Comparison of ENCODE assay signal across 9 cellular contexts in the genomic region with DNA sequence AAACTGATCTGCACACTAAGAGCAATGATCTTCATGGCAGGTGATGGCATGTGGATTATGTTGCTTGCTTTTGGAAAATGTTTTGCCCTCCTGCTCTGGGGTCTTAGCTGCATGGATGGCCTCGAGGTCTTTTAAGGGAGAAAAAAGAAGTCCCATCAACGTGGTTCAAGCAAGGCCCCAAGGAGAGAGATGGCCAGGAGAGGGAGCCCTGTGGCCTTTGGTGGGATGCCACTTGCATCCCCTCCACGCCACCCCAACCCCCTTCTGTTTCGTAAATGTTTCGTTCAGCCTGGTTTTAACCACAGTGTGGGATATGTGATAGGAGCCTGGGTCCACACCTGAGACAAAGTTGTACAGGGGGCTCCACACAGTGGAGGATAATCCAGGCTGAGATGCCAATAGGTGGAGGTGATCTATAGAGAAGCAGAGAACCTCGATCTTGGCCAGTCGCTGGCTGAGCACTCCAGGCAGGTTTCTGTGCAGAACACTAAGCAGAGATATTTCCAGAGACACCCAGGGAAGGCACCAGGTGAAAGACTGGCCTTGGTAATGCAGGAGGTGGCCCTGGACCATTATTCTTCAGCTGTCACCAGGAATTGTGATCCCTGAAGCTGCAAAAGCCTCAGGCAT. TPM values are rescaled to one million over a fixed set of nuclear protein-coding genes. Genes with fewer than 3 reads are reported as not detected.
A peak's percentile ranks its signal among the peaks of the same experiment; 100 is the strongest.
DNase-seq lines count a peak whose midpoint lies in the region; ATAC-seq and TF ChIP-seq lines count a peak whose summit lies in the region.
"Had no signal": no experiment of that assay in that cellular context is flagged by ENCODE, and none has a peak within 500 bp of the region (broad histone marks: within the 10 kb centered on the region; RNA-seq: fewer than 3 reads in every experiment).

No MANE protein-coding gene starts in this region.

- H3K4me3 ChIP-seq in WERI-Rb-1 (ENCODE audit: low read depth, low read length): no peak overlapping the region
- no peak overlapping the region for H3K4me3 ChIP-seq in kidney epithelial cell (ENCODE audit: low read depth, low read length)

- DNase-seq in COLO668 (lab: John Stamatoyannopoulos, UW; ENCODE audit: unreplicated experiment): peak; percentile 39
- peak; percentile 8 for DNase-seq in HK-2 (ENCODE audit: unreplicated experiment)
- DNase-seq in WERI-Rb-1: peak; percentile 86
- DNase-seq in kidney epithelial cell (ENCODE audit: low read depth): no peak
- no peak for DNase-seq in activated naive CD4-positive, alpha-beta T cell treated with Interleukin-2 at 50 U/mL for 16 hours
- DNase-seq in activated T-cell treated with anti-CD3 and anti-CD28 coated beads, Interleukin-2, amount 50 U/mL, for 24 hours: no peak
- no peak for DNase-seq in T-helper 9 cell
- DNase-seq: activated gamma-delta T cell treated with Interleukin-2 at 50 U/mL for 16 hours had no signal

- H3K4me3 Mint-ChIP-seq in activated T-cell treated with anti-CD3 and anti-CD28 coated beads, Interleukin-2, amount 50 U/mL, for 24 hours: no peak overlapping the region

- ATAC-seq in GM21737 (IDR thresholded peaks at IDR 0.05; ENCODE audit: unreplicated experiment): no peak

- H3K36me3 ChIP-seq in WERI-Rb-1 (no peaks in the 10 kb centered on the region), kidney epithelial cell (ENCODE audit: control insufficient read depth, insufficient read depth, low read length) (no peaks in the 10 kb centered on the region)

- peak overlapping the region; percentile 5 for H3K27ac ChIP-seq in WERI-Rb-1

- H3K27ac Mint-ChIP-seq in activated T-cell treated with anti-CD3 and anti-CD28 coated beads, Interleukin-2, amount 50 U/mL, for 24 hours: no peak overlapping the region

- no peaks in the 10 kb centered on the region for H3K4me1 Mint-ChIP-seq in activated T-cell treated with anti-CD3 and anti-CD28 coated beads, Interleukin-2, amount 50 U/mL, for 24 hours (ENCODE audit: low read depth)

- H3K9me3 Mint-ChIP-seq in activated T-cell treated with anti-CD3 and anti-CD28 coated beads, Interleukin-2, amount 50 U/mL, for 24 hours: no peaks in the 10 kb centered on the region

- TF ChIP-seq CTCF in WERI-Rb-1 (IDR thresholded peaks at IDR 0.05; ENCODE audit: low read depth, low read length) (peak; percentile 95), kidney epithelial cell (IDR thresholded peaks at IDR 0.05; ENCODE audit: insufficient read depth, low read length, poor library complexity, severe bottlenecking) (peak; percentile 36)

- H3K36me3 Mint-ChIP-seq in activated T-cell treated with anti-CD3 and anti-CD28 coated beads, Interleukin-2, amount 50 U/mL, for 24 hours (ENCODE audit: low read depth): no peaks in the 10 kb centered on the region

- H3K27me3 ChIP-seq in WERI-Rb-1 (ENCODE audit: insufficient read depth, low read depth, severe bottlenecking) (no peaks in the 10 kb centered on the region), kidney epithelial cell (ENCODE audit: control insufficient read depth, insufficient read depth, low read length) (no peaks in the 10 kb centered on the region)

- no peaks in the 10 kb centered on the region for H3K9me3 ChIP-seq in WERI-Rb-1 (ENCODE audit: severe bottlenecking)

- no peaks in the 10 kb centered on the region for H3K27me3 Mint-ChIP-seq in activated T-cell treated with anti-CD3 and anti-CD28 coated beads, Interleukin-2, amount 50 U/mL, for 24 hours

RNA-seq across cellular contexts. Expression of a gene that starts 25.8 kb away (rescaled TPM):
- under 0.01 and 0.14 TPM in 2 replicates for total RNA-seq in kidney epithelial cell

Comparison
In these comparisons a context has a peak if more than half of its experiments do, and no peak if none do; other contexts are left out.
1. DNase-seq: peak in COLO668 (single experiment), HK-2 (single experiment) and WERI-Rb-1 (single experiment); none in kidney epithelial cell (single experiment), activated naive CD4-positive, alpha-beta T cell treated with Interleukin-2 at 50 U/mL for 16 hours (single experiment), activated T-cell treated with anti-CD3 and anti-CD28 coated beads, Interleukin-2, amount 50 U/mL, for 24 hours (single experiment) and T-helper 9 cell (single experiment).